Comparison of ENCODE assay signal across 2 cellular contexts in the genomic region with DNA sequence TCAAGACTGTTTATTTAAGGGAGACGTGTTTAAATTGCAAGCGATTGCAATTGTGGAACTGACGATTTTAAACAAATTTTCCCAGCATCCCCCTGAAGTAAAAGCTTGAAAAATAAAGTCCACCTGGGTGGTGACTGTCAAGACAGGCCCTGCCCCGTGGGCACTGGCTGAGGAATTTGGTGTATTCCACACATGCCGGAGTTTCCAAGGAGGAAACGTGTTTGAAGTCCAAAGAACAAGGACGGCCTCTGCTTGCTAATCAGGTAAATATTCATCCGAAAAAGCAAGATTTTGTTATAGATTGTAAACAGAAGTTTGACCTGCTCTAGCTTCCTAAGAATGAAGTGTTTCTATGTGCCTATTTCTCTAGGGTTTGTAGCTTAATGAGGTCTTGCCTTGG.
TF ChIP-seq lines count a peak whose summit lies in the region.

No MANE protein-coding gene starts in this region.

TF ChIP-seq in HepG2, 621 proteins besides CTCF, POLR2A, EP300 and RAD21:
- TF ChIP-seq SP140L (CRISPR knock-in tag; IDR thresholded peaks at IDR 0.05; ENCODE audit: borderline replicate concordance) = no peak
- no peak for TF ChIP-seq ZNF510 (CRISPR knock-in tag; IDR thresholded peaks at IDR 0.05; ENCODE audit: low read depth)
- no peak for TF ChIP-seq PRPF4 (IDR thresholded peaks at IDR 0.05; ENCODE audit: low read depth, low read length, poor library complexity, severe bottlenecking)
- TF ChIP-seq, protein P1, sequence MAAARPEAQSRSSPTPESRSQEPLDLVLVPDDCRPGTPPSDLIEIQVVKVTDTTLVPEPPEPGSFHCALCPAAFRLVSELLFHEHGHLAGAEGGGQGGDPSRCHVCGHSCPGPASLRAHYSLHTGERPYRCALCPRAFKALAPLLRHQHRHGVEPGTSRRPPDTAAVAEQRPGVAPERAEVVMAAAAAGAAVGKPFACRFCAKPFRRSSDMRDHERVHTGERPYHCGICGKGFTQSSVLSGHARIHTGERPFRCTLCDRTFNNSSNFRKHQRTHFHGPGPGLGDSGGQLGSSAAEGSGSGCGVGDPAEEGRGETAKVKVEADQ (CRISPR knock-in tag; IDR thresholded peaks at IDR 0.05; ENCODE audit: borderline replicate concordance) = no peak
- TF ChIP-seq, protein P2, sequence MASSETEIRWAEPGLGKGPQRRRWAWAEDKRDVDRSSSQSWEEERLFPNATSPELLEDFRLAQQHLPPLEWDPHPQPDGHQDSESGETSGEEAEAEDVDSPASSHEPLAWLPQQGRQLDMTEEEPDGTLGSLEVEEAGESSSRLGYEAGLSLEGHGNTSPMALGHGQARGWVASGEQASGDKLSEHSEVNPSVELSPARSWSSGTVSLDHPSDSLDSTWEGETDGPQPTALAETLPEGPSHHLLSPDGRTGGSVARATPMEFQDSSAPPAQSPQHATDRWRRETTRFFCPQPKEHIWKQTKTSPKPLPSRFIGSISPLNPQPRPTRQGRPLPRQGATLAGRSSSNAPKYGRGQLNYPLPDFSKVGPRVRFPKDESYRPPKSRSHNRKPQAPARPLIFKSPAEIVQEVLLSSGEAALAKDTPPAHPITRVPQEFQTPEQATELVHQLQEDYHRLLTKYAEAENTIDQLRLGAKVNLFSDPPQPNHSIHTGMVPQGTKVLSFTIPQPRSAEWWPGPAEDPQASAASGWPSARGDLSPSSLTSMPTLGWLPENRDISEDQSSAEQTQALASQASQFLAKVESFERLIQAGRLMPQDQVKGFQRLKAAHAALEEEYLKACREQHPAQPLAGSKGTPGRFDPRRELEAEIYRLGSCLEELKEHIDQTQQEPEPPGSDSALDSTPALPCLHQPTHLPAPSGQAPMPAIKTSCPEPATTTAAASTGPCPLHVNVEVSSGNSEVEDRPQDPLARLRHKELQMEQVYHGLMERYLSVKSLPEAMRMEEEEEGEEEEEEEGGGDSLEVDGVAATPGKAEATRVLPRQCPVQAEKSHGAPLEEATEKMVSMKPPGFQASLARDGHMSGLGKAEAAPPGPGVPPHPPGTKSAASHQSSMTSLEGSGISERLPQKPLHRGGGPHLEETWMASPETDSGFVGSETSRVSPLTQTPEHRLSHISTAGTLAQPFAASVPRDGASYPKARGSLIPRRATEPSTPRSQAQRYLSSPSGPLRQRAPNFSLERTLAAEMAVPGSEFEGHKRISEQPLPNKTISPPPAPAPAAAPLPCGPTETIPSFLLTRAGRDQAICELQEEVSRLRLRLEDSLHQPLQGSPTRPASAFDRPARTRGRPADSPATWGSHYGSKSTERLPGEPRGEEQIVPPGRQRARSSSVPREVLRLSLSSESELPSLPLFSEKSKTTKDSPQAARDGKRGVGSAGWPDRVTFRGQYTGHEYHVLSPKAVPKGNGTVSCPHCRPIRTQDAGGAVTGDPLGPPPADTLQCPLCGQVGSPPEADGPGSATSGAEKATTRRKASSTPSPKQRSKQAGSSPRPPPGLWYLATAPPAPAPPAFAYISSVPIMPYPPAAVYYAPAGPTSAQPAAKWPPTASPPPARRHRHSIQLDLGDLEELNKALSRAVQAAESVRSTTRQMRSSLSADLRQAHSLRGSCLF (CRISPR knock-in tag; IDR thresholded peaks at IDR 0.05; ENCODE audit: borderline replicate concordance) = no peak
- no peak for TF ChIP-seq NFKB2 (CRISPR knock-in tag; IDR thresholded peaks at IDR 0.05; ENCODE audit: borderline replicate concordance)
- TF ChIP-seq TRIM24 (CRISPR knock-in tag; IDR thresholded peaks at IDR 0.05) = no peak
- no peak for TF ChIP-seq SRSF4 (IDR thresholded peaks at IDR 0.05; ENCODE audit: low read depth, low read length, poor library complexity, severe bottlenecking)
- no peak for TF ChIP-seq SMAD3 (CRISPR knock-in tag; IDR thresholded peaks at IDR 0.05)
TF ChIP-seq in HepG2: peak in this region for 0.

TF ChIP-seq in K562, 482 proteins besides CTCF, POLR2A, EP300 and RAD21:
- TF ChIP-seq SMAD1 (IDR thresholded peaks at IDR 0.05; ENCODE audit: low read depth, low read length, partially characterized antibody) (no peak), GABPA (tag; conservative IDR thresholded peaks at IDR 0.05; ENCODE audit: low read depth) (no peak), ZNF507 (tag; conservative IDR thresholded peaks at IDR 0.05) (no peak), ZNF75A (CRISPR knock-in tag; IDR thresholded peaks at IDR 0.05) (no peak), RAD51 (IDR thresholded peaks at IDR 0.05; ENCODE audit: borderline replicate concordance, low read depth) (no peak), CREBBP (IDR thresholded peaks at IDR 0.05; ENCODE audit: low read depth, low read length) (no peak), ZNF232 (CRISPR knock-in tag; IDR thresholded peaks at IDR 0.05) (no peak), HDAC2 (IDR thresholded peaks at IDR 0.05) (no peak), SIN3B (IDR thresholded peaks at IDR 0.05; ENCODE audit: low read depth) (no peak), RFX7 (CRISPR knock-in tag; IDR thresholded peaks at IDR 0.05) (no peak), ZNF384 (IDR thresholded peaks at IDR 0.05; ENCODE audit: low read depth, low read length) (no peak), DMBX1 (CRISPR knock-in tag; IDR thresholded peaks at IDR 0.05; ENCODE audit: borderline replicate concordance) (no peak), RUNX1 (IDR thresholded peaks at IDR 0.05; ENCODE audit: low read depth) (no peak), SMAD4 (CRISPR knock-in tag; conservative IDR thresholded peaks at IDR 0.05) (no peak), POLR2B (IDR thresholded peaks at IDR 0.05; ENCODE audit: low read depth, partially characterized antibody) (no peak), ZNF239 (CRISPR knock-in tag; IDR thresholded peaks at IDR 0.05) (no peak), ZNF830 (CRISPR knock-in tag; IDR thresholded peaks at IDR 0.05) (no peak)
- TF ChIP-seq, protein P3, sequence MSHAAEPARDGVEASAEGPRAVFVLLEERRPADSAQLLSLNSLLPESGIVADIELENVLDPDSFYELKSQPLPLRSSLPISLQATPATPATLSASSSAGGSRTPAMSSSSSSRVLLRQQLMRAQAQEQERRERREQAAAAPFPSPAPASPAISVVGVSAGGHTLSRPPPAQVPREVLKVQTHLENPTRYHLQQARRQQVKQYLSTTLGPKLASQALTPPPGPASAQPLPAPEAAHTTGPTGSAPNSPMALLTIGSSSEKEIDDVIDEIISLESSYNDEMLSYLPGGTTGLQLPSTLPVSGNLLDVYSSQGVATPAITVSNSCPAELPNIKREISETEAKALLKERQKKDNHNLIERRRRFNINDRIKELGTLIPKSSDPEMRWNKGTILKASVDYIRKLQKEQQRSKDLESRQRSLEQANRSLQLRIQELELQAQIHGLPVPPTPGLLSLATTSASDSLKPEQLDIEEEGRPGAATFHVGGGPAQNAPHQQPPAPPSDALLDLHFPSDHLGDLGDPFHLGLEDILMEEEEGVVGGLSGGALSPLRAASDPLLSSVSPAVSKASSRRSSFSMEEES (CRISPR knock-in tag; IDR thresholded peaks at IDR 0.05) = no peak
- TF ChIP-seq, protein P4, sequence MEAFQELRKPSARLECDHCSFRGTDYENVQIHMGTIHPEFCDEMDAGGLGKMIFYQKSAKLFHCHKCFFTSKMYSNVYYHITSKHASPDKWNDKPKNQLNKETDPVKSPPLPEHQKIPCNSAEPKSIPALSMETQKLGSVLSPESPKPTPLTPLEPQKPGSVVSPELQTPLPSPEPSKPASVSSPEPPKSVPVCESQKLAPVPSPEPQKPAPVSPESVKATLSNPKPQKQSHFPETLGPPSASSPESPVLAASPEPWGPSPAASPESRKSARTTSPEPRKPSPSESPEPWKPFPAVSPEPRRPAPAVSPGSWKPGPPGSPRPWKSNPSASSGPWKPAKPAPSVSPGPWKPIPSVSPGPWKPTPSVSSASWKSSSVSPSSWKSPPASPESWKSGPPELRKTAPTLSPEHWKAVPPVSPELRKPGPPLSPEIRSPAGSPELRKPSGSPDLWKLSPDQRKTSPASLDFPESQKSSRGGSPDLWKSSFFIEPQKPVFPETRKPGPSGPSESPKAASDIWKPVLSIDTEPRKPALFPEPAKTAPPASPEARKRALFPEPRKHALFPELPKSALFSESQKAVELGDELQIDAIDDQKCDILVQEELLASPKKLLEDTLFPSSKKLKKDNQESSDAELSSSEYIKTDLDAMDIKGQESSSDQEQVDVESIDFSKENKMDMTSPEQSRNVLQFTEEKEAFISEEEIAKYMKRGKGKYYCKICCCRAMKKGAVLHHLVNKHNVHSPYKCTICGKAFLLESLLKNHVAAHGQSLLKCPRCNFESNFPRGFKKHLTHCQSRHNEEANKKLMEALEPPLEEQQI (IDR thresholded peaks at IDR 0.05) = no peak
- TF ChIP-seq, protein P5, sequence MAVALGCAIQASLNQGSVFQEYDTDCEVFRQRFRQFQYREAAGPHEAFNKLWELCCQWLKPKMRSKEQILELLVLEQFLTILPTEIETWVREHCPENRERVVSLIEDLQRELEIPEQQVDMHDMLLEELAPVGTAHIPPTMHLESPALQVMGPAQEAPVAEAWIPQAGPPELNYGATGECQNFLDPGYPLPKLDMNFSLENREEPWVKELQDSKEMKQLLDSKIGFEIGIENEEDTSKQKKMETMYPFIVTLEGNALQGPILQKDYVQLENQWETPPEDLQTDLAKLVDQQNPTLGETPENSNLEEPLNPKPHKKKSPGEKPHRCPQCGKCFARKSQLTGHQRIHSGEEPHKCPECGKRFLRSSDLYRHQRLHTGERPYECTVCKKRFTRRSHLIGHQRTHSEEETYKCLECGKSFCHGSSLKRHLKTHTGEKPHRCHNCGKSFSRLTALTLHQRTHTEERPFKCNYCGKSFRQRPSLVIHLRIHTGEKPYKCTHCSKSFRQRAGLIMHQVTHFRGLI (CRISPR knock-in tag; IDR thresholded peaks at IDR 0.05) = no peak
